8 cellular contexts compared by ENCODE assay signal in the genomic region with DNA sequence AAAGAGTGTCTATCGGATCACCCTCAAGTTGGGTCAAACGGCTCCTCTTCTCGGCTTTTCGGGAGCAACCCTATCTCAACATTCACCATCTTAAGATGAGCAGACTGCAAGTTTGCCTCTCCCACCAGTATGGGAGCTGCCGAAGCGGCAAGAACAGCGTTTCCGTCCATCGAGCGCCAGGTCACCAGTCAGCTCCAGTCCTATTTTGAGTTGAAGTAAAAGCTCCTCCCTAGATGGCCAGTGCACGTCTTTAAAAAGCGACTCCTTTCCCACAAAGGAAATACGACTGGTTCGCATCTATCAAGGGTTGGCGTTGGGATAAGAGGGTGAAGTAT. TPM values are rescaled to one million over a fixed set of nuclear protein-coding genes. Genes with fewer than 3 reads are reported as not detected.
A peak's percentile ranks its signal among the peaks of the same experiment; 100 is the strongest.
DNase-seq lines count a peak whose midpoint lies in the region; ATAC-seq, FAIRE-seq and TF ChIP-seq lines count a peak whose summit lies in the region.

No MANE protein-coding gene starts in this region.

- peaks cover 0 to 10% (median 0%) of the 10 kb centered on the region in 11 experiments; a peak in 4 of 22 replicates for H3K36me3 ChIP-seq in BLaER1 treated with 17β-estradiol and CSF1 and Interleukin-3, amounts not matched to agents 10 nM and 100 nM
- no peaks in the 10 kb centered on the region for H3K36me3 ChIP-seq in neuron (ENCODE audit: insufficient read depth, low read length)

- H2AFZ ChIP-seq in neuron (ENCODE audit: low read depth, low read length): peak overlapping the region; percentile 43

- H3K4me1 ChIP-seq in BLaER1 treated with 17β-estradiol and CSF1 and Interleukin-3, amounts not matched to agents 10 nM and 100 nM: peaks cover 18 to 46% (median 23%) of the 10 kb centered on the region in 10 experiments
- peaks cover 12% of the 10 kb centered on the region for H3K4me1 ChIP-seq in neuron (ENCODE audit: insufficient read depth, low read length)

- H3K4me1 Mint-ChIP-seq in T-helper 1 cell treated with Interleukin-12 subunit alpha and Interleukin-12 subunit beta and Interleukin-4 antibody, amounts not matched to agents 30 μg/mL and 1 μg/mL, for 36 hours (ENCODE audit: low read depth): peaks cover 23% of the 10 kb centered on the region

- peak overlapping the region; percentile 98 for H3K27ac Mint-ChIP-seq in T-helper 1 cell treated with Interleukin-12 subunit alpha and Interleukin-12 subunit beta and Interleukin-4 antibody, amounts not matched to agents 30 μg/mL and 1 μg/mL, for 36 hours

- H3K9ac ChIP-seq in BLaER1 treated with 17β-estradiol and CSF1 and Interleukin-3, amounts not matched to agents 10 nM and 100 nM: peak overlapping the region; percentile 92 to 98 (median 96)

- ATAC-seq in GM19035 (IDR thresholded peaks at IDR 0.05; ENCODE audit: unreplicated experiment) (peak; percentile 74), HG03108 (IDR thresholded peaks at IDR 0.05; ENCODE audit: unreplicated experiment) (peak; percentile 71)

- TF ChIP-seq CTCF in epithelial cell of proximal tubule (conservative IDR thresholded peaks at IDR 0.05; ENCODE audit: low read depth, low read length): no peak

- peaks cover 7% of the 10 kb centered on the region for H3K27me3 Mint-ChIP-seq in T-helper 1 cell treated with Interleukin-12 subunit alpha and Interleukin-12 subunit beta and Interleukin-4 antibody, amounts not matched to agents 30 μg/mL and 1 μg/mL, for 36 hours (ENCODE audit: low read depth)

- peak overlapping the region; percentile 72 to 97 (median 88) for H3K4me3 ChIP-seq in BLaER1 treated with 17β-estradiol and CSF1 and Interleukin-3, amounts not matched to agents 10 nM and 100 nM
- H3K4me3 ChIP-seq in epithelial cell of proximal tubule (ENCODE audit: low read depth, low read length) (peak overlapping the region; percentile 79), neuron (ENCODE audit: low read length) (peak overlapping the region; percentile 95)

- peak overlapping the region; percentile 95 for H3K4me3 Mint-ChIP-seq in T-helper 1 cell treated with Interleukin-12 subunit alpha and Interleukin-12 subunit beta and Interleukin-4 antibody, amounts not matched to agents 30 μg/mL and 1 μg/mL, for 36 hours

- H3K9me3 ChIP-seq in BLaER1 treated with 17β-estradiol and CSF1 and Interleukin-3, amounts not matched to agents 10 nM and 100 nM (replicated peaks in 1 of 11): no peaks in the 10 kb centered on the region
- H3K9me3 ChIP-seq in neuron (ENCODE audit: low read length): no peaks in the 10 kb centered on the region

- DNase-seq in epithelial cell of proximal tubule (ENCODE audit: low read depth) (no peak), KBM-7 (no peak), HTR-8/SVneo (ENCODE audit: insufficient read length, low spot score) (no peak)

- H3K36me3 Mint-ChIP-seq in T-helper 1 cell treated with Interleukin-12 subunit alpha and Interleukin-12 subunit beta and Interleukin-4 antibody, amounts not matched to agents 30 μg/mL and 1 μg/mL, for 36 hours (ENCODE audit: low read depth): peaks cover 2% of the 10 kb centered on the region

- in situ Hi-C loops in KBM-7 (cut with MboI; ENCODE audit: low pct_unique_long_range_greater_than_20kb, low sequenced_read_pairs): no loop called here

- peak overlapping the region; percentile 85 to 100 (median 92) for H3K4me2 ChIP-seq in BLaER1 treated with 17β-estradiol and CSF1 and Interleukin-3, amounts not matched to agents 10 nM and 100 nM

- H4K20me1 ChIP-seq in BLaER1 treated with 17β-estradiol and CSF1 and Interleukin-3, amounts not matched to agents 10 nM and 100 nM: peaks cover 0 to 41% (median 30%) of the 10 kb centered on the region in 11 experiments; a peak in 19 of 22 replicates

- peak overlapping the region; percentile 87 to 97 (median 94) for H3K27ac ChIP-seq in BLaER1 treated with 17β-estradiol and CSF1 and Interleukin-3, amounts not matched to agents 10 nM and 100 nM

- FAIRE-seq in HTR-8/SVneo (lab: Jason Lieb, UNC): no peak

- H3K9me3 Mint-ChIP-seq in T-helper 1 cell treated with Interleukin-12 subunit alpha and Interleukin-12 subunit beta and Interleukin-4 antibody, amounts not matched to agents 30 μg/mL and 1 μg/mL, for 36 hours: no peaks in the 10 kb centered on the region

- H3K27me3 ChIP-seq in BLaER1 treated with 17β-estradiol and CSF1 and Interleukin-3, amounts not matched to agents 10 nM and 100 nM: no peaks in the 10 kb centered on the region
- no peaks in the 10 kb centered on the region for H3K27me3 ChIP-seq in neuron (ENCODE audit: insufficient read depth, low read length)

RNA-seq across cellular contexts. Expression of gene U2SURP, which starts 0.4 kb away (rescaled TPM):
- total RNA-seq in epithelial cell of proximal tubule: 65.5 and 77.7 TPM in 2 replicates

RNA-seq across cellular contexts. Expression of gene PAQR9, which starts 37.5 kb away (rescaled TPM):
- 0.29 and 0.63 TPM in 2 replicates for total RNA-seq in epithelial cell of proximal tubule
